ENCODE assay signal across 10 cellular contexts in the genomic region with DNA sequence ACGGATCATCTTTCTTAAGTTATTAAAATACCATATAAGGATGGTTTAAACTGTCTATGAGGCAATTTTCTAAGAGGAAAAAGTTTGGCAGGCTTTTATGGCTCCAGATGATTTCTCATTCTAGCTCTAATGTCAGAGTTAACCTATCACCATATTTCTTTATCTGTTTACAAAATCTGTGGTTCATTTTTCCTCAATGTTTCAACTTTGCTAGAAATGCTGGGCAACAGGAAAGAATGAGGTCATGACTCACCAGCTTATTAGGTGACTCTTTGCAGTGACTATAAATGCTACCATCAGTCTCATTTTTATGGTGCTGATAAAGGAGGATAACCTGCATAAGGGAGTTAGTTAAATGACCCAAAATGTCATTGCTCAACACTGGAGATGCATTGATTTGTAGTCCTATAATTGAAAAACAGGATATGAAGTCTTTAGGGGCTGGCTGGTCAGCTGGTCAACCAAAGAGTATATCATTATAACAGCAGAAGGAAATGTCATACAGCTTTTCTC. TPM values are rescaled to one million over a fixed set of nuclear protein-coding genes. Genes with fewer than 3 reads are reported as not detected.
DNase-seq lines count a peak whose midpoint lies in the region; ATAC-seq and TF ChIP-seq lines count a peak whose summit lies in the region.
"Had no signal": no experiment of that assay in that cellular context is flagged by ENCODE, and none has a peak within 500 bp of the region (broad histone marks: within the 10 kb centered on the region; RNA-seq: fewer than 3 reads in every experiment).

No MANE protein-coding gene starts in this region.

- intact Hi-C loops in right cardiac atrium (cut with DNase I): no loop called here

- peaks cover 3% of the 10 kb centered on the region for H3K4me1 ChIP-seq in right cardiac atrium (ENCODE audit: control insufficient read depth, insufficient read depth, low read length)

- WGBS in right cardiac atrium: 69% methylated on average over 1 of the region's 1 CpG

- H3K4me3 ChIP-seq in right cardiac atrium (ENCODE audit: low read length): no peak overlapping the region

- ATAC-seq in right cardiac atrium: no peak

- TF ChIP-seq CTCF in VCaP (conservative IDR thresholded peaks at IDR 0.05): no peak

- DNase-seq in A172 (ENCODE audit: low spot score) (peak; percentile 95), HCEC 1CT (peak; percentile 96), glomerular endothelial cell (ENCODE audit: extremely low read depth, low read depth, low spot score) (peak; percentile 72), right cardiac atrium (no peak), NCI-H1048 (lab: John Stamatoyannopoulos, UW) (no peak), NCI-H1092 treated with DMSO at 0.1 percent for 48 hours (lab: John Stamatoyannopoulos, UW) (no peak), superior temporal gyrus (ENCODE audit: extremely low spot score) (no peak)
- DNase-seq: stimulated activated CD4-positive, alpha-beta T cell treated with anti-CD3 and anti-CD28 coated beads, Interleukin-4, amount 100 ng/mL, for 1 hour had no signal

- H3K9me3 ChIP-seq in right cardiac atrium (ENCODE audit: control insufficient read depth, low read length): no peaks in the 10 kb centered on the region
- H3K9me3 ChIP-seq: Caco-2 had no signal

- H3K27ac ChIP-seq in VCaP: peak overlapping the region; percentile 53
- no peak overlapping the region for H3K27ac ChIP-seq in right cardiac atrium (ENCODE audit: low read length)

- no peaks in the 10 kb centered on the region for H3K27me3 ChIP-seq in right cardiac atrium (ENCODE audit: control insufficient read depth, insufficient read depth)

RNA-seq across cellular contexts. Expression of gene RAP1B, which starts 45.3 kb away (rescaled TPM):
- 366 and 414 TPM in 2 replicates for total RNA-seq in A172 (2014; rRNA removed; shearing (Covaris generic))
- total RNA-seq in glomerular endothelial cell: 262 and 301 TPM in 2 replicates
- total RNA-seq in right cardiac atrium: 10 to 100 TPM; 65.7 to 87.5 (median 68.7) TPM
- polyA plus RNA-seq in right cardiac atrium: 47.6 TPM

Comparison
In these comparisons a context has a peak if more than half of its experiments do, and no peak if none do; other contexts are left out.
1. DNase-seq: peak in A172 (single experiment), HCEC 1CT (single experiment) and glomerular endothelial cell (single experiment); none in right cardiac atrium (0 of 3), NCI-H1048 (single experiment), NCI-H1092 treated with DMSO at 0.1 percent for 48 hours (single experiment) and superior temporal gyrus (single experiment).